8 cellular contexts compared by ENCODE assay signal in genomic region chr11:85647604-85648299, GRCh38. TPM values are rescaled to one million over a fixed set of nuclear protein-coding genes. Genes with fewer than 3 reads are reported as not detected.
DNase-seq lines count a peak whose midpoint lies in the region; ATAC-seq and TF ChIP-seq lines count a peak whose summit lies in the region.

TMEM126A (plus strand) TSS chr11:85647967; CDS start chr11:85650256, 2,289 bp downstream.

- H3K27ac ChIP-seq in lung (ENCODE audit: low read depth in 1 of 2, low read length in 1 of 2) = peak within 1 kb of the TSS; percentile 57 to 82

- ATAC-seq in GM21367 (IDR thresholded peaks at IDR 0.05; ENCODE audit: unreplicated experiment) = peak; percentile 98
- peak; percentile 98 for ATAC-seq in lung (ENCODE audit: insufficient read depth, low FRiP score)

- DNase-seq in COLO668 (lab: John Stamatoyannopoulos, UW; ENCODE audit: unreplicated experiment) (peak; percentile 90), HT1080 (ENCODE audit: low read depth) (peak; percentile 86), NOMO-1 (lab: John Stamatoyannopoulos, UW; ENCODE audit: unreplicated experiment in 2 of 2) (peak; percentile 92 to 93), lung (ENCODE audit: low spot score) (peak; percentile 92)
- DNase-seq in activated CD8-positive, alpha-beta memory T cell treated with anti-CD3 and anti-CD28 coated beads for 4 hours (ENCODE audit: low read depth in 2 of 2) = peak; percentile 80 to 86
- DNase-seq in effector CD8-positive, alpha-beta T cell (lab: John Stamatoyannopoulos, UW) = peak; percentile 83
- DNase-seq in stimulated activated CD4-positive, alpha-beta T cell treated with anti-CD3 and anti-CD28 coated beads, TNF-alpha, amount 100 ng/mL, for 24 hours (ENCODE audit: low read depth in 3 of 3) = peak; percentile 85 to 93 (median 88)

- WGBS in lung, 2 donors = 0% methylated on average over 33 of the region's 33 CpGs

- H3K27me3 ChIP-seq in lung (ENCODE audit: control insufficient read depth, insufficient read depth) = no peaks in the 10 kb centered on the region

- H3K9me3 ChIP-seq in lung (ENCODE audit: control insufficient read depth in 2 of 2, insufficient read depth in 1 of 2, low read length in 1 of 2) = no peaks in the 10 kb centered on the region

- H3K4me3 ChIP-seq in lung = peak within 1 kb of the TSS; percentile 71

- TF ChIP-seq CTCF in lung (IDR thresholded peaks at IDR 0.05; ENCODE audit: control extremely low read depth, extremely low read depth) = no peak

- H3K4me1 ChIP-seq in lung (ENCODE audit: control insufficient read depth in 2 of 2, insufficient read depth in 2 of 2, low read length in 2 of 2) = peaks cover 2 to 9% of the 10 kb centered on the region in 2 donors

- peaks cover 0 to 3% of the 10 kb centered on the region in 2 donors for H3K36me3 ChIP-seq in lung (ENCODE audit: control insufficient read depth in 2 of 2, insufficient read depth in 2 of 2, low read length in 2 of 2)

RNA-seq across cellular contexts. Expression of gene TMEM126A, which starts in this region (rescaled TPM):
- total RNA-seq in HT1080 (2014; rRNA removed; shearing (Covaris generic)) = 38.9 and 39.4 TPM in 2 replicates
- polyA plus RNA-seq in HT1080 (2015; cell fraction: cytosol; rRNA removed) = 47.5 and 53.3 TPM in 2 replicates
- polyA plus RNA-seq in HT1080 (2015; cell fraction: nucleus; rRNA removed) = 20.4 and 20.8 TPM in 2 replicates
- 10 to 100 TPM; 17.1 to 29.7 TPM for total RNA-seq in lung
- 10 to 100 TPM; 40.8 to 75.4 TPM for polyA plus RNA-seq in lung

Comparison
In these comparisons a context has a peak if more than half of its experiments do, and no peak if none do; other contexts are left out.
1. Peak in every context shown above with its lines: DNase-seq, ATAC-seq, H3K4me3 ChIP-seq and H3K27ac ChIP-seq.